ENCODE assay signal across 8 cellular contexts in genomic region chr1:182615468-182616129, GRCh38. TPM values are rescaled to one million over a fixed set of nuclear protein-coding genes. Genes with fewer than 3 reads are reported as not detected.
A peak's percentile ranks its signal among the peaks of the same experiment; 100 is the strongest.
DNase-seq lines count a peak whose midpoint lies in the region; ATAC-seq, FAIRE-seq and TF ChIP-seq lines count a peak whose summit lies in the region.

No MANE protein-coding gene starts in this region.

- peak overlapping the region; percentile 15 for H3K4me3 ChIP-seq in Jurkat, Clone E6-1 (ENCODE audit: low read length)
- peak overlapping the region; percentile 39 for H3K4me3 ChIP-seq in mesodermal cell (ENCODE audit: extremely low read depth, insufficient read depth, low read length, poor library complexity, severe bottlenecking)
- H3K4me3 ChIP-seq in suprapubic skin, result peak overlapping the region; percentile 51

- no peak for FAIRE-seq in HTR-8/SVneo (lab: Jason Lieb, UNC)

- peak overlapping the region; percentile 96 for H3K27ac ChIP-seq in mesodermal cell (ENCODE audit: low read depth, low read length, severe bottlenecking)
- peak overlapping the region; percentile 91 for H3K27ac ChIP-seq in suprapubic skin

- no peak for TF ChIP-seq POLR2A in suprapubic skin (IDR thresholded peaks at IDR 0.05)

- H3K36me3 ChIP-seq in mesodermal cell (ENCODE audit: control insufficient read depth, insufficient read depth, low read length) (no peaks in the 10 kb centered on the region), suprapubic skin (no peaks in the 10 kb centered on the region)

- H3K4me1 ChIP-seq in mesodermal cell (ENCODE audit: control insufficient read depth, insufficient read depth, low read length, poor library complexity, severe bottlenecking) (peaks cover 31% of the 10 kb centered on the region), suprapubic skin (peaks cover 30% of the 10 kb centered on the region)

- 5 to 7% methylated on average over 5 to 9 of the region's 11 CpGs for WGBS in mesodermal cell (ENCODE audit: insufficient coverage in 2 of 2), 2 experiments
- WGBS in suprapubic skin, result 9% methylated on average over 11 of the region's 11 CpGs

- peak; percentile 27 for ATAC-seq in GM21390 (IDR thresholded peaks at IDR 0.05; ENCODE audit: unreplicated experiment)

- DNase-seq in DMS153 (lab: John Stamatoyannopoulos, UW), result peak; percentile 72
- DNase-seq in Jurkat, Clone E6-1 (ENCODE audit: low read depth, low spot score), result peak; percentile 67
- peak; percentile 41 for DNase-seq in T-helper 9 cell
- DNase-seq in ecto neural progenitor cell (ENCODE audit: low spot score), result peak; percentile 71
- DNase-seq in suprapubic skin (ENCODE audit: low spot score in 2 of 2), result peak in 1 of 2 donors; percentile 88
- DNase-seq in HTR-8/SVneo (ENCODE audit: insufficient read length, low spot score), result no peak

- H3K27me3 ChIP-seq in suprapubic skin, result no peaks in the 10 kb centered on the region

- no peak for TF ChIP-seq EP300 in suprapubic skin (IDR thresholded peaks at IDR 0.05)

- no peak for TF ChIP-seq CTCF in suprapubic skin (IDR thresholded peaks at IDR 0.05)

- no peaks in the 10 kb centered on the region for H3K9me3 ChIP-seq in mesodermal cell (ENCODE audit: control insufficient read depth, low read length)
- no peaks in the 10 kb centered on the region for H3K9me3 ChIP-seq in suprapubic skin

RNA-seq across cellular contexts. Expression of gene RGS16, which starts 11.4 kb away (rescaled TPM):
- polyA plus RNA-seq in Jurkat, Clone E6-1 (2012; ENCODE audit: insufficient read depth, insufficient read length), result 0.66 TPM
- 7.3 TPM for polyA plus RNA-seq in mesodermal cell (2013, experiment 1 of 2)
- 6.6 TPM for polyA plus RNA-seq in mesodermal cell (2013, experiment 2 of 2)
- total RNA-seq in suprapubic skin, result 1 to 10 TPM in 2 of 4 donors, under 1 TPM in 2; 0.40 to 3.6 (median 1.8) TPM

RNA-seq across cellular contexts. Expression of gene RNASEL, which starts 26.5 kb away (rescaled TPM):
- polyA plus RNA-seq in Jurkat, Clone E6-1 (2012; ENCODE audit: insufficient read depth, insufficient read length), result 4.5 TPM
- 2.1 TPM for polyA plus RNA-seq in mesodermal cell (2013, experiment 1 of 2)
- 2.5 TPM for polyA plus RNA-seq in mesodermal cell (2013, experiment 2 of 2)
- total RNA-seq in suprapubic skin, result 10 to 100 TPM in 1 of 4 donors, 1 to 10 TPM in 3; 4.1 to 10.7 (median 6.2) TPM
